1 cellular context compared by ENCODE assay signal in the genomic region with DNA sequence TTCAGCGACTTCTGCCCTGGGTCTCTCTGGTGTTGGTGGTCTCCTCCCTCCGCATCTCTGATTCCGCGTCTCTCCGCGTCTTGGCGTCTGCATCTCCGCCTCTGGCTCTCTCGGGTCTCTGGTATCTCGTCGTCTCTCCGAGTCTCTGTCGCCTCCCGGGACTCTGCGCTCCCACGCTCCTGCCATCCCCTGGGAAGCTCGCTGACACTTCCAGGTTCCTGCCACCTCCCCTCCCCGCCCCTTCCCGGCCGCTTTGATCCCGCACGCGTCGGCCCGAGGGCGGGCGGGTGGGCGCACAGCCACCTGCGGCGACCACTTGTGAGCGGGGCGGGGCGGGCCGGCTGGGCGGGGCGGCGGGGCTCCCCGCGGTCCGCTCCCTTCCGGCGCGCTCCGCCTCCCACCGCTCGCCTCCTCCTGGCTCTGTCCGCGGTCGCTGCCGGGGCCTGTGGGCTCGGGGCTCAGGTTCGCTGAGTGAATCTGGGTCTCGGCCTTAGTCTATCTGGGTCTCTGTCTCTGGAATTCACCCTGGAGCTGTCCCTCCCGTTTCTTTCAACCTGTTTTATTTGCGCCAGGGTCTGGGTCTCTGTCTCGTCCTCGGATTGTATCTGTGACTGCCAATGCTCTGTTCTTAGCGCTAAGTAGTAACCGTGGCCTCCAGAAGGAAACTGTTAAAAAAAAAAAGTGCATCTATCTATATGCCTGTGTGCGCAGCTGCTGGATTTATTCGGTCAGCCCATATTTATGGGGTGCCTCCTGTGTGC.
TF ChIP-seq lines count a peak whose summit lies in the region.

No MANE protein-coding gene starts in this region.

TF ChIP-seq in SK-N-SH treated with all-trans-retinoic acid at 6 μM for 48 hours, 23 proteins besides CTCF, POLR2A, EP300 and RAD21 (continued from another document):
- no peak for TF ChIP-seq BACH2 (CRISPR knock-in tag; IDR thresholded peaks at IDR 0.05; ENCODE audit: borderline replicate concordance)
